ENCODE assay signal across 11 cellular contexts in genomic region chr1:50859657-50860056, GRCh38.
"Had no signal": no experiment of that assay in that cellular context is flagged by ENCODE, and none has a peak within 500 bp of the region (broad histone marks: within the 10 kb centered on the region; RNA-seq: fewer than 3 reads in every experiment).

No MANE protein-coding gene starts in this region.

- H3K27ac ChIP-seq: GM23248 had no signal

- H3K4me3 ChIP-seq: GM23248, GM23338, HAP-1 had no signal

- DNase-seq: GM23248, GOT3, H7, H9, HCEC 1CT, HFFc6 had no signal

- H3K4me1 ChIP-seq: HAP-1 had no signal

- H3K4me2 ChIP-seq: GM23338 had no signal

- H3K36me3 ChIP-seq: HAP-1 had no signal

- FAIRE-seq: H1, H54 had no signal

- ATAC-seq: GM23338, HCT116 had no signal
